8 cellular contexts compared by ENCODE assay signal in the genomic region with DNA sequence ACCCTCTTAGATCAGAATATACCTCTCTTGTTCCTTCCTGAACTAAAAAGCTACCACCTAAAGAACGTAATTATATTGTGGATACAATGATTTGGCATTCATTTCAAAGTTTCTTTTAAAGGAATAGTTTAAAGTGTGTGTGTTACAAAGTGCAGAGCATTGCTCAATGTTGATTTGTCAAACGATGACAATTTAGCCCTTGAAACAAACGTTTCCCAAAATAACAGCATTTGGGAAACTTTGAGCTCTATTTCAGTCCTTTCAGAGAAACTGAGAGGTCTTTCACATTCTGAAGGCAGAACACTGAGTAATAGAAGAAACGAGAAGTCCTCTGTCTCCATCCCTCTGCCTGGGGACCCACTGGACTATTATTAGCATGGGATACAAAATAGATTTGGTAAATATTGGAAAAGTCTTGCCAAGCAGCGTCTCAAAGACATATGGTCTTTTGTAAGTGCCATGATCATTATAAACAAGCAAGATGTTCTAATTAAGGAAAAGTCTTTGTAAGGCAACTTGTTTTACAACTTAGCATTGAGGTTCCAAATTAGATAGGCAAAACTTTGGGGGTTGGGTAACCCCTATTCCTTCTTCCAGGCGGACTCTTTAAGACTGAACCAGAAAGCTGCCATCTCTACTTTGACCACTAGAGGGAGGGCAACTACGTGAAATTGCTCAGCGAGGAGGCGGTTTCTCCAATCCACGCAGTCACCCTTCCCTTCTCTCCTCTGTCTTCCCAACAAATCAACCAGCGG.
DNase-seq lines count a peak whose midpoint lies in the region; ATAC-seq and TF ChIP-seq lines count a peak whose summit lies in the region.

No MANE protein-coding gene starts in this region.

- no peaks in the 10 kb centered on the region for H3K4me1 Mint-ChIP-seq in Calu3 (ENCODE audit: low read depth, unreplicated experiment)
- peaks cover 57% of the 10 kb centered on the region for H3K4me1 Mint-ChIP-seq in neural crest cell

- H3K9me3 Mint-ChIP-seq in Calu3 (ENCODE audit: low read depth, unreplicated experiment) (no peaks in the 10 kb centered on the region), neural crest cell (no peaks in the 10 kb centered on the region)

- H3K27ac Mint-ChIP-seq in Calu3 (ENCODE audit: unreplicated experiment) (no peak overlapping the region), neural crest cell (ENCODE audit: unreplicated experiment) (peak overlapping the region; percentile 79)

- ATAC-seq in GM19324 (IDR thresholded peaks at IDR 0.05; ENCODE audit: low FRiP score, unreplicated experiment) (peak; percentile 77), HG03442 (IDR thresholded peaks at IDR 0.05; ENCODE audit: unreplicated experiment) (peak; percentile 83)

- intact Hi-C loops in Calu3 (cut with micrococcal nuclease; ENCODE audit: unreplicated experiment): loop anchor here (1.0 to 10.0 kb wide), 4 partner anchors 139 to 1460 kb away; no protein-coding TSS in a partner anchor

- CTCF ChIA-PET in Calu3 (lab: Charles Lee): interaction anchor here (0.7 kb wide), 1 partner anchor 1644 kb away, joined by 5 read pairs; no protein-coding TSS in a partner anchor

- no TSS peak for BruUV-seq in Calu3 (replicated peaks; lab: Mats Ljungman, UMichigan)

- H3K4me3 ChIP-seq in fibroblast of the aortic adventitia (ENCODE audit: low read depth, low read length): no peak overlapping the region

- no peak overlapping the region for H3K4me3 Mint-ChIP-seq in Calu3 (ENCODE audit: low read depth, unreplicated experiment)
- H3K4me3 Mint-ChIP-seq in neural crest cell: peak overlapping the region; percentile 58

- DNase-seq in Calu3: peak; percentile 55
- DNase-seq in NCI-H460 (ENCODE audit: extremely low read depth, low read depth): peak; percentile 61
- peak; percentile 23 for DNase-seq in activated CD8-positive, alpha-beta memory T cell treated with anti-CD3 and anti-CD28 coated beads, Interleukin-2, amount 50 U/mL, for 4 hours
- peak; percentile 81 for DNase-seq in fibroblast of the aortic adventitia (ENCODE audit: low read depth)
- DNase-seq in neural crest cell (ENCODE audit: low read depth, low spot score): peak; percentile 83
- peak; percentile 75 for DNase-seq in ureter (ENCODE audit: low spot score)

- H3K36me3 Mint-ChIP-seq in Calu3 (ENCODE audit: insufficient read depth, unreplicated experiment): no peaks in the 10 kb centered on the region
- no peaks in the 10 kb centered on the region for H3K36me3 Mint-ChIP-seq in neural crest cell (ENCODE audit: low read depth)

- TF ChIP-seq CTCF in Calu3 (IDR thresholded peaks at IDR 0.05; ENCODE audit: unreplicated experiment) (peak; percentile 58), fibroblast of the aortic adventitia (IDR thresholded peaks at IDR 0.05; ENCODE audit: insufficient read depth, low read length) (peak; percentile 96), neural crest cell (conservative IDR thresholded peaks at IDR 0.05) (peak; percentile 93)

- H3K27me3 Mint-ChIP-seq in Calu3 (ENCODE audit: unreplicated experiment) (peaks cover 29% of the 10 kb centered on the region), neural crest cell (ENCODE audit: low read depth) (no peaks in the 10 kb centered on the region)

Comparison
In these comparisons a context has a peak if more than half of its experiments do, and no peak if none do; other contexts are left out.
1. DNase-seq: peak in every context shown above with its lines; median percentile 83 in neural crest cell; 81 in fibroblast of the aortic adventitia; 75 in ureter; 61 in NCI-H460; 55 in Calu3; 23 in activated CD8-positive, alpha-beta memory T cell treated with anti-CD3 and anti-CD28 coated beads, Interleukin-2, amount 50 U/mL, for 4 hours.